ENCODE assay signal across 19 cellular contexts in genomic region chr22:43720718-43721117, GRCh38.
"Had no signal": no experiment of that assay in that cellular context is flagged by ENCODE, and none has a peak within 500 bp of the region (broad histone marks: within the 10 kb centered on the region; RNA-seq: fewer than 3 reads in every experiment).

No MANE protein-coding gene starts in this region.

- H3K4me3 ChIP-seq: adrenal gland, esophagus muscularis mucosa, pancreas, tibial nerve, uterus had no signal

- ATAC-seq: activated CD8-positive, alpha-beta memory T cell treated with anti-CD3 and anti-CD28 coated beads, Interleukin-2, amount 10 ng/mL, durations not matched to agents 7 days and 5 days; left lobe of liver; naive thymus-derived CD4-positive, alpha-beta T cell; pancreas had no signal

- H3K36me3 ChIP-seq: adrenal gland, pancreas, uterus had no signal

- H3K9me3 ChIP-seq: adrenal gland, esophagus muscularis mucosa, pancreas, tibial nerve, uterus had no signal

- H3K27ac ChIP-seq: adrenal gland, esophagus muscularis mucosa, pancreas, tibial nerve, uterus, VCaP had no signal

- DNase-seq: activated CD4-positive, alpha-beta memory T cell treated with anti-CD3 and anti-CD28 coated beads for 36 hours; activated CD4-positive, alpha-beta T cell treated with anti-CD3 and anti-CD28 coated beads for 1 hour; activated CD8-positive, alpha-beta memory T cell treated with anti-CD3 and anti-CD28 coated beads, Interleukin-2, amount 10 ng/mL, durations not matched to agents 7 days and 5 days; activated naive CD4-positive, alpha-beta T cell treated with anti-CD3 and anti-CD28 coated beads, Interleukin-2, amount 10 ng/mL, durations not matched to agents 7 days and 5 days; activated T-cell treated with anti-CD3 and anti-CD28 coated beads, Interleukin-2, amount 50 U/mL, for 24 hours; adrenal gland; effector CD4-positive, alpha-beta T cell; hippocampal formation; naive thymus-derived CD4-positive, alpha-beta T cell; pancreas; stimulated activated CD4-positive, alpha-beta T cell treated with anti-CD3 and anti-CD28 coated beads, Interleukin-2, amount 100 ng/mL, for 48 hours; stimulated activated naive CD4-positive, alpha-beta T cell; substantia nigra; T1000; uterus had no signal

- H3K4me1 ChIP-seq: adrenal gland, pancreas, uterus had no signal
